20 cellular contexts compared by ENCODE assay signal in the genomic region with DNA sequence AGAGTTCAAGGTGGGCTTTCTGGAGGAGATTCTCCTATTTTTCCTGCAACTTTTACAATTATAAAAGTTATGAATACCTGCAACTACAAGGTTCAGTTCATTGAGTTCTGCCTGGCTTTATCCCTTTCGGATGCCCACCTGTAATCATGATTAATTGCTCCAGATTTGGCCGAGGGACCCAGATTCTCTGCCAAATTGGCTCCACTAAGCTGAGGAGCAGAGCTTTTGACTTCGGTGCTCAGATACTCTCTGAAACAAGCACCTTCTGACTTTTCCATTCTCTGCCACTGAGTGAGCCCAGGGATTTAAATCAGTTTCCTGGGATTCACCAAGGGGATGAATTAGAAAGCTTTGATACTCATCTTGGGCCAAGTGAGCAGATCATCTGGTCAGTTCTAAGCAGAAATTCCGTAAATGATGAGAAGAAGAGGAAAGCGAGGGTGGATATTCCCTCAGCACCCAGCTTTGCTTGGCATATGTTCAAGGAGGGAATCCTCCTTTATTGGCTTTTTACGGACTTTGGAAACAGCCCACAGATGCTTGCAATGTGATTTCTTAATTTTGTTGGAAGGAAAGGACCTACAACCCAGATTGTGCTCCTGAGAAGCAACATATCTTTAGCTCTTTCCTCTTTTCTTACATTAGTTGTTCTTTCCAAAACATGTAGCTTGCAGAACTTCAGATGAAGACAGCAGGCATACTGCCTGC.
"Had no signal": no experiment of that assay in that cellular context is flagged by ENCODE, and none has a peak within 500 bp of the region (broad histone marks: within the 10 kb centered on the region; RNA-seq: fewer than 3 reads in every experiment).

No MANE protein-coding gene starts in this region.

- H3K4me1 Mint-ChIP-seq: activated naive CD4-positive, alpha-beta T cell treated with anti-CD3 and anti-CD28 coated beads, Interleukin-2, amount 50 U/mL, for 24 hours; stimulated activated naive CD8-positive, alpha-beta T cell treated with anti-CD3 and anti-CD28 coated beads, Interleukin-15, amount 100 ng/mL, for 72 hours had no signal

- H3K4me3 ChIP-seq: ascending aorta, left lung, skin epidermis had no signal

- H3K9me3 ChIP-seq: ascending aorta, left lung had no signal

- H3K36me3 Mint-ChIP-seq: activated naive CD4-positive, alpha-beta T cell treated with anti-CD3 and anti-CD28 coated beads, Interleukin-2, amount 50 U/mL, for 24 hours had no signal

- H3K9me3 Mint-ChIP-seq: activated naive CD4-positive, alpha-beta T cell treated with anti-CD3 and anti-CD28 coated beads, Interleukin-2, amount 50 U/mL, for 24 hours; activated T-cell treated with anti-CD3 and anti-CD28 coated beads, Interleukin-2, amount 50 U/mL, for 72 hours; nephron progenitor cell had no signal

- H3K36me3 ChIP-seq: ascending aorta, left lung had no signal

- H3K27me3 Mint-ChIP-seq: activated naive CD4-positive, alpha-beta T cell treated with anti-CD3 and anti-CD28 coated beads, Interleukin-2, amount 50 U/mL, for 24 hours had no signal

- DNase-seq: activated CD4-positive, alpha-beta T cell treated with anti-CD3 and anti-CD28 coated beads for 1 hour; activated CD4-positive, alpha-beta T cell treated with anti-CD3 and anti-CD28 coated beads, Interleukin-2, amount 50 U/mL, for 4 hours; activated gamma-delta T cell; activated T-cell treated with anti-CD3 and anti-CD28 coated beads, Interleukin-2, amount 50 U/mL, for 72 hours; dermis blood vessel endothelial cell; effector memory CD4-positive, alpha-beta T cell; kidney; left lung; midbrain; nephron progenitor cell; nucleus accumbens; posterior cingulate gyrus; stimulated activated CD4-positive, alpha-beta T cell treated with anti-CD3 and anti-CD28 coated beads, Interleukin-2, amount 100 ng/mL, for 48 hours; stimulated activated naive CD8-positive, alpha-beta T cell treated with anti-CD3 and anti-CD28 coated beads, Interleukin-15, amount 100 ng/mL, for 72 hours; T-helper 2 cell had no signal

- H3K4me3 Mint-ChIP-seq: activated naive CD4-positive, alpha-beta T cell treated with anti-CD3 and anti-CD28 coated beads, Interleukin-2, amount 50 U/mL, for 24 hours; activated T-cell treated with anti-CD3 and anti-CD28 coated beads, Interleukin-2, amount 50 U/mL, for 72 hours; nephron progenitor cell; stimulated activated naive CD8-positive, alpha-beta T cell treated with anti-CD3 and anti-CD28 coated beads, Interleukin-15, amount 100 ng/mL, for 72 hours had no signal

- H3K27ac Mint-ChIP-seq: activated naive CD4-positive, alpha-beta T cell treated with anti-CD3 and anti-CD28 coated beads, Interleukin-2, amount 50 U/mL, for 24 hours; activated T-cell treated with anti-CD3 and anti-CD28 coated beads, Interleukin-2, amount 50 U/mL, for 72 hours; nephron progenitor cell; stimulated activated naive CD8-positive, alpha-beta T cell treated with anti-CD3 and anti-CD28 coated beads, Interleukin-15, amount 100 ng/mL, for 72 hours had no signal

- H3K27me3 ChIP-seq: ascending aorta, foreskin keratinocyte, left lung had no signal

- H3K27ac ChIP-seq: ascending aorta, foreskin keratinocyte, left lung, VCaP had no signal
